ENCODE assay signal across 8 cellular contexts in the genomic region with DNA sequence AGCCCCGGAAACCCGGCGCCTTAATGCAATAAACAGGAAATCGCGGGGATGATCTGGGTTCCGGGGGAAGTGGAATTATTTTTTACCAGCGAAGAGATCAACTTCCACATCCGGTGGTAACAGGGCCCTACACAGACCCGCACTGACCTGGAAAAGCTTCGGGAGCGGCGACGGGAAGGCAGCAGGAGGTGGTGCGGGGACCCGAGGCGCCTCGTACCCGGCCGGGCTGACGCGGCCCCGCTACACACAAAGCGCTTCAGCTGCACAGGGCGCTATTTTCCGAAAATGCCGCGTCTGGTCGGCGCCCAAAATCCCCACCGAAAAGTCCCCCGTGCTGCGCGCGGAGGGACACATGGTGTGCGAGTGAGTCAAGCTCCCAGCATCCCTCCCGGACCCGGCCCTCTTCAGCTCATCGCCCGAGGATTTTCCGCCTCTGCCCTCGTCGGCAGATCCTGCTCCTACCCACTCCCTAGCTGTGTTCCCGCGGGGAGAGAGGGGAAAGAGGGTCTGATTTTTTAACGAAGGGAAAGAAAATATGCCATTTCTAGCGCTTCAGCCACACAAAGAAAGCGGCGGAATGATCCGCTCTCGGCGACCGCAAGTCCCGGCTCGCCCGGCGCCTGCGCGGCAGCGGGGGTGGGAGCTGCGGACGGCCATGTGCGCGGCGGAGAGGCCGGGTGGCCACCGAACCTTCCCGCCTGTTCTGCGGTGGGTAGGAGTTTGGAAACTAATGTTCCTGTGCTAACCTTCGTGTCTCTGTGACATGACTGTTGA. TPM values are rescaled to one million over a fixed set of nuclear protein-coding genes. Genes with fewer than 3 reads are reported as not detected.
A peak's percentile ranks its signal among the peaks of the same experiment; 100 is the strongest.
DNase-seq lines count a peak whose midpoint lies in the region; ATAC-seq and TF ChIP-seq lines count a peak whose summit lies in the region.

TSS of gene GABPB1 (minus strand) at position 361 of the 774 bp plus-strand sequence. CDS start 45,400 bp downstream, outside the sequence.

- no peaks in the 10 kb centered on the region for H3K9me3 ChIP-seq in neural cell (ENCODE audit: low read length)

- no peaks in the 10 kb centered on the region for H4K20me1 ChIP-seq in neural cell (ENCODE audit: insufficient read depth)

- peaks cover 45% of the 10 kb centered on the region for H3K4me1 Mint-ChIP-seq in stimulated activated naive CD8-positive, alpha-beta T cell treated with anti-CD3 and anti-CD28 coated beads, Interleukin-15, amount 100 ng/mL, for 72 hours

- no peaks in the 10 kb centered on the region for H3K27me3 ChIP-seq in neural cell (ENCODE audit: insufficient read depth, low read depth, low read length)

- ATAC-seq in stimulated activated naive CD8-positive, alpha-beta T cell treated with anti-CD3 and anti-CD28 coated beads, Interleukin-15, amount 100 ng/mL, for 72 hours = peak; percentile 65

- peak within 1 kb of the TSS; percentile 99 for H3K9ac ChIP-seq in neural cell (ENCODE audit: low read length)

- H3K4me2 ChIP-seq in neural cell (ENCODE audit: low read length) = peak within 1 kb of the TSS; percentile 94

- H3K27ac ChIP-seq in neural cell (ENCODE audit: low read length) = peak within 1 kb of the TSS; percentile 100

- H3K4me3 ChIP-seq in neural cell (ENCODE audit: low read length) = peak within 1 kb of the TSS; percentile 78

- peak; percentile 52 for TF ChIP-seq EP300 in neural cell (conservative IDR thresholded peaks at IDR 0.05; ENCODE audit: poor library complexity, severe bottlenecking)

- peak within 1 kb of the TSS; percentile 100 for H3K27ac Mint-ChIP-seq in stimulated activated naive CD8-positive, alpha-beta T cell treated with anti-CD3 and anti-CD28 coated beads, Interleukin-15, amount 100 ng/mL, for 72 hours

- H3K9me2 ChIP-seq in neural cell (ENCODE audit: insufficient read depth, low read length) = no peaks in the 10 kb centered on the region

- TF ChIP-seq RAD21 in neural cell (conservative IDR thresholded peaks at IDR 0.05) = no peak

- H3K27me3 Mint-ChIP-seq in stimulated activated naive CD8-positive, alpha-beta T cell treated with anti-CD3 and anti-CD28 coated beads, Interleukin-15, amount 100 ng/mL, for 72 hours = no peaks in the 10 kb centered on the region

- H3F3A ChIP-seq in neural cell (ENCODE audit: insufficient read depth, low read length, poor library complexity, severe bottlenecking) = peaks cover 7% of the 10 kb centered on the region

- peaks cover 1% of the 10 kb centered on the region for H3K36me3 ChIP-seq in neural cell (ENCODE audit: insufficient read depth, low read length)

- peak; percentile 65 for DNase-seq in DMS79 treated with DMSO at 0.1 percent for 48 hours (lab: John Stamatoyannopoulos, UW)
- DNase-seq in GOT3 (lab: John Stamatoyannopoulos, UW) = peak; percentile 82
- DNase-seq in M059J (ENCODE audit: low read depth) = peak; percentile 87
- DNase-seq in SIG-M5 (lab: John Stamatoyannopoulos, UW) = peak; percentile 43
- peak; percentile 79 for DNase-seq in activated gamma-delta T cell (lab: John Stamatoyannopoulos, UW)
- DNase-seq in fibroblast of the conjunctiva (ENCODE audit: low read depth) = peak; percentile 84
- peak; percentile 92 to 93 for DNase-seq in stimulated activated naive CD8-positive, alpha-beta T cell treated with anti-CD3 and anti-CD28 coated beads, Interleukin-15, amount 100 ng/mL, for 72 hours

- no peaks in the 10 kb centered on the region for H3K9me3 Mint-ChIP-seq in stimulated activated naive CD8-positive, alpha-beta T cell treated with anti-CD3 and anti-CD28 coated beads, Interleukin-15, amount 100 ng/mL, for 72 hours

- peak within 1 kb of the TSS; percentile 97 for H2AFZ ChIP-seq in neural cell (ENCODE audit: low read depth, low read length)

- TF ChIP-seq CTCF in neural cell (IDR thresholded peaks at IDR 0.05; ENCODE audit: poor library complexity, severe bottlenecking) = no peak

- peaks cover 69% of the 10 kb centered on the region for H3K79me2 ChIP-seq in neural cell (replicated peaks; ENCODE audit: insufficient read depth, low read length)

- H3K4me3 Mint-ChIP-seq in stimulated activated naive CD8-positive, alpha-beta T cell treated with anti-CD3 and anti-CD28 coated beads, Interleukin-15, amount 100 ng/mL, for 72 hours = peak within 1 kb of the TSS; percentile 74 to 88

TF ChIP-seq in neural cell, 6 proteins besides CTCF, POLR2A, EP300 and RAD21:
- TF ChIP-seq EZH2 (IDR thresholded peaks at IDR 0.05; ENCODE audit: borderline replicate concordance, insufficient read depth, low read length, poor library complexity, severe bottlenecking) (no peak), TAF1 (IDR thresholded peaks at IDR 0.05; ENCODE audit: low read depth) (peak; percentile 89), SMC3 (conservative IDR thresholded peaks at IDR 0.05; ENCODE audit: poor library complexity) (no peak), MXI1 (conservative IDR thresholded peaks at IDR 0.05; ENCODE audit: poor library complexity, severe bottlenecking) (peak; percentile 99), POLR2AphosphoS5 (IDR thresholded peaks at IDR 0.05) (peak; percentile 93)
- TF ChIP-seq, protein P1, sequence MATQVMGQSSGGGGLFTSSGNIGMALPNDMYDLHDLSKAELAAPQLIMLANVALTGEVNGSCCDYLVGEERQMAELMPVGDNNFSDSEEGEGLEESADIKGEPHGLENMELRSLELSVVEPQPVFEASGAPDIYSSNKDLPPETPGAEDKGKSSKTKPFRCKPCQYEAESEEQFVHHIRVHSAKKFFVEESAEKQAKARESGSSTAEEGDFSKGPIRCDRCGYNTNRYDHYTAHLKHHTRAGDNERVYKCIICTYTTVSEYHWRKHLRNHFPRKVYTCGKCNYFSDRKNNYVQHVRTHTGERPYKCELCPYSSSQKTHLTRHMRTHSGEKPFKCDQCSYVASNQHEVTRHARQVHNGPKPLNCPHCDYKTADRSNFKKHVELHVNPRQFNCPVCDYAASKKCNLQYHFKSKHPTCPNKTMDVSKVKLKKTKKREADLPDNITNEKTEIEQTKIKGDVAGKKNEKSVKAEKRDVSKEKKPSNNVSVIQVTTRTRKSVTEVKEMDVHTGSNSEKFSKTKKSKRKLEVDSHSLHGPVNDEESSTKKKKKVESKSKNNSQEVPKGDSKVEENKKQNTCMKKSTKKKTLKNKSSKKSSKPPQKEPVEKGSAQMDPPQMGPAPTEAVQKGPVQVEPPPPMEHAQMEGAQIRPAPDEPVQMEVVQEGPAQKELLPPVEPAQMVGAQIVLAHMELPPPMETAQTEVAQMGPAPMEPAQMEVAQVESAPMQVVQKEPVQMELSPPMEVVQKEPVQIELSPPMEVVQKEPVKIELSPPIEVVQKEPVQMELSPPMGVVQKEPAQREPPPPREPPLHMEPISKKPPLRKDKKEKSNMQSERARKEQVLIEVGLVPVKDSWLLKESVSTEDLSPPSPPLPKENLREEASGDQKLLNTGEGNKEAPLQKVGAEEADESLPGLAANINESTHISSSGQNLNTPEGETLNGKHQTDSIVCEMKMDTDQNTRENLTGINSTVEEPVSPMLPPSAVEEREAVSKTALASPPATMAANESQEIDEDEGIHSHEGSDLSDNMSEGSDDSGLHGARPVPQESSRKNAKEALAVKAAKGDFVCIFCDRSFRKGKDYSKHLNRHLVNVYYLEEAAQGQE (IDR thresholded peaks at IDR 0.05; ENCODE audit: borderline replicate concordance) = peak; percentile 93

RNA-seq across cellular contexts. Expression of gene GABPB1, which starts in this region (rescaled TPM):
- total RNA-seq in M059J (2014; rRNA removed; shearing (Covaris generic)) = 33.7 and 41.8 TPM in 2 replicates
- 20.6 and 34.1 TPM in 2 replicates for polyA plus RNA-seq in neural cell
- 49.4 and 56.8 TPM in 2 replicates for polyA minus RNA-seq in neural cell

Comparison
In these comparisons a context has a peak if more than half of its experiments do, and no peak if none do; other contexts are left out.
1. Peak in every context shown above with its lines: DNase-seq, ATAC-seq, H3K4me3 ChIP-seq and H3K27ac ChIP-seq.